ENCODE assay signal across 11 cellular contexts in the genomic region with DNA sequence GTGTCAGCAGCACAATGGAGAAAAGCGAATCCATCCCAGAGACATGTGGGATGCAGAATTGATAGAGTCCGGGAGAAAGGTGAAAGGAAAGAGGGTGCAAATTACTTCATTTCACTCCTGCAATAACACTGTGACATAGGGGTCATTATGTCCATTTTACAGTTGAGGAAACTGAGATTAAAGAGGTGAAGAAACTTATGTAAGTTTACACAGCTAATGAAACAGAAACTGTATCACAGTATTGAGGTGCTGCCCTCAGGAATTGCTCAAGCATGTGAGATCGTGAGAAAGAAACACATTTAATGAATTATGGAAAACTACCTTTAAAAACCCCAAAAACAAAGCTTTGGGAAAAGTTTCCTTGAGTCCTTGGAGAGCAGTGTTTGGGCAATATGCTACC.
DNase-seq lines count a peak whose midpoint lies in the region; ATAC-seq and TF ChIP-seq lines count a peak whose summit lies in the region.
"Had no signal": no experiment of that assay in that cellular context is flagged by ENCODE, and none has a peak within 500 bp of the region (broad histone marks: within the 10 kb centered on the region; RNA-seq: fewer than 3 reads in every experiment).

No MANE protein-coding gene starts in this region.

- no peak overlapping the region for H3K14ac ChIP-seq in mesenchymal stem cell (ENCODE audit: low read length in 2 of 2)

- no peak overlapping the region for H2AK5ac ChIP-seq in mesenchymal stem cell (ENCODE audit: low read length, severe bottlenecking)

- H3K4me3 ChIP-seq in mesenchymal stem cell (ENCODE audit: insufficient read depth in 1 of 2, low read depth in 1 of 2, low read length in 2 of 2): peak overlapping the region in 1 of 2 experiments; percentile 66
- H3K4me3 ChIP-seq in brain microvascular endothelial cell (ENCODE audit: low read depth, low read length): no peak overlapping the region

- H3K27ac ChIP-seq in mesenchymal stem cell (ENCODE audit: low read length, poor library complexity, severe bottlenecking): no peak overlapping the region
- no peak overlapping the region for H3K27ac ChIP-seq in brain microvascular endothelial cell

- no peak overlapping the region for H3K18ac ChIP-seq in mesenchymal stem cell (ENCODE audit: low read depth in 1 of 2, low read length in 2 of 2)

- peaks cover 15% of the 10 kb centered on the region for H3K9me3 ChIP-seq in mesenchymal stem cell (ENCODE audit: control insufficient read depth, low read length)

- H2BK12ac ChIP-seq in mesenchymal stem cell (ENCODE audit: low read length in 2 of 2): no peak overlapping the region

- no peak overlapping the region for H4K8ac ChIP-seq in mesenchymal stem cell (ENCODE audit: low read length)

- H2BK5ac ChIP-seq in mesenchymal stem cell (ENCODE audit: low read depth, low read length, poor library complexity, severe bottlenecking): no peak overlapping the region

- no peak for DNase-seq in mesenchymal stem cell
- DNase-seq in NCI-H524 (lab: John Stamatoyannopoulos, UW): no peak
- no peak for DNase-seq in EL
- DNase-seq in NAMALWA (ENCODE audit: low spot score): no peak
- DNase-seq in brain microvascular endothelial cell: no peak
- DNase-seq: CD4-positive, alpha-beta T cell; NCI-H1930; retina had no signal

- H3K79me1 ChIP-seq in mesenchymal stem cell (replicated peaks; ENCODE audit: low read length, poor library complexity, severe bottlenecking): no peaks in the 10 kb centered on the region

- no peak overlapping the region for H3K4me2 ChIP-seq in mesenchymal stem cell (ENCODE audit: low read length, poor library complexity, severe bottlenecking)

- ATAC-seq in GM18858 (IDR thresholded peaks at IDR 0.05; ENCODE audit: unreplicated experiment): peak; percentile 50
- peak; percentile 55 for ATAC-seq in GM21717 (IDR thresholded peaks at IDR 0.05; ENCODE audit: unreplicated experiment)
- ATAC-seq in HG03354 (IDR thresholded peaks at IDR 0.05; ENCODE audit: poor library complexity, severe bottlenecking, unreplicated experiment): peak; percentile 77

- H2AFZ ChIP-seq in mesenchymal stem cell (ENCODE audit: low read depth, low read length): no peak overlapping the region

- H2BK120ac ChIP-seq in mesenchymal stem cell (ENCODE audit: low read depth, low read length): no peak overlapping the region

- 92% methylated on average over 2 of the region's 3 CpGs for WGBS in mesenchymal stem cell

- no peak overlapping the region for H2BK15ac ChIP-seq in mesenchymal stem cell (ENCODE audit: low read depth, poor library complexity, severe bottlenecking)

- H3K27me3 ChIP-seq in mesenchymal stem cell (ENCODE audit: control insufficient read depth in 1 of 2, insufficient read depth in 1 of 2, low read length in 2 of 2) (no peaks in the 10 kb centered on the region), brain microvascular endothelial cell (replicated peaks) (no peaks in the 10 kb centered on the region)

- H3K36me3 ChIP-seq in mesenchymal stem cell (ENCODE audit: control insufficient read depth in 1 of 2, insufficient read depth in 2 of 2, low read depth in 1 of 2, low read length in 2 of 2) (no peaks in the 10 kb centered on the region), brain microvascular endothelial cell (replicated peaks) (no peaks in the 10 kb centered on the region)

- H3K4ac ChIP-seq in mesenchymal stem cell (ENCODE audit: low read depth in 1 of 2, low read length in 2 of 2): peak overlapping the region in 1 of 2 experiments; percentile 6

- in situ Hi-C loops in brain microvascular endothelial cell (cut with HindIII; ENCODE audit: low pct_ligation_motif_present, low sequenced_read_pairs): no loop called here

- TF ChIP-seq CTCF in brain microvascular endothelial cell (IDR thresholded peaks at IDR 0.05; ENCODE audit: low read depth, low read length, missing control alignments): no peak

- peaks cover 12% of the 10 kb centered on the region for H3K4me1 ChIP-seq in mesenchymal stem cell (ENCODE audit: control insufficient read depth, insufficient read depth, low read depth, low read length)

- H4K91ac ChIP-seq in mesenchymal stem cell (ENCODE audit: low read length): no peak overlapping the region

- no peak overlapping the region for H3K23ac ChIP-seq in mesenchymal stem cell (ENCODE audit: low read length in 2 of 2)

- H3K9ac ChIP-seq in mesenchymal stem cell (ENCODE audit: low read length): peak overlapping the region; percentile 60
